In the genomic region with DNA sequence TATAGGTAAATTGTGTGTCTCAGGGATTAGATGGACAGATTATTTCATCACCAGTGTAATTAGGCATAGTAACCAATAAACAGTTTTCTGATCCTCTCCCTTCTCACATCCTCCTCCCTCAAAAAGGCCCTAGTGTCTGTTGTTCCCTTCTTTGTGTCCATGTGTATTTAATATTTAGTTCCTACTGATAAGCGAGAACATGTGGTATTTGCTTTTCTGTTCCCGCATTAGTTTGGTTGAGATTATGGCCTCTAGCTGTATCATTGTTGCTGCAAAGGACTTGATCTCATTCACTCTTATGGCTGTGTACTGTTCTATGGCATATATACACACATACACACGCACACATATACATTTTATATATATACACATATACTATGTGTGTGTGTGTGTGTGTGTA, we compare ENCODE assay signal across 27 cellular contexts.
"Had no signal": no experiment of that assay in that cellular context is flagged by ENCODE, and none has a peak within 500 bp of the region (broad histone marks: within the 10 kb centered on the region; RNA-seq: fewer than 3 reads in every experiment).

No MANE protein-coding gene starts in this region.

- H3K27me3 ChIP-seq: dorsolateral prefrontal cortex, esophagus squamous epithelium, gastrocnemius medialis, heart right ventricle, left lung had no signal

- FAIRE-seq: colon, endometrium, islet of Langerhans, keratinocyte had no signal

- DNase-seq: dermis blood vessel endothelial cell; dorsolateral prefrontal cortex; effector CD4-positive, alpha-beta T cell; effector memory CD4-positive, alpha-beta T cell; erythroblast; esophagus squamous epithelium; foreskin fibroblast; foreskin melanocyte; gastrocnemius medialis; glutamatergic neuron; head of caudate nucleus; heart right ventricle; hippocampal formation; left cardiac atrium; left lung; left ventricle myocardium superior; lower lobe of right lung; mesenchymal stem cell; mucosa of descending colon; naive B cell had no signal

- H3K27ac ChIP-seq: coronary artery, dorsolateral prefrontal cortex, epithelial cell of prostate, esophagus squamous epithelium, gastrocnemius medialis, heart right ventricle, left lung, lower lobe of right lung had no signal

- H3K36me3 ChIP-seq: esophagus squamous epithelium, gastrocnemius medialis, heart right ventricle, left lung, lower lobe of right lung had no signal

- H3K4me3 ChIP-seq: coronary artery, dorsolateral prefrontal cortex, esophagus squamous epithelium, gastrocnemius medialis, heart right ventricle, left lung, lower lobe of right lung, mucosa of descending colon had no signal

- H3K4me1 ChIP-seq: esophagus squamous epithelium, gastrocnemius medialis, heart right ventricle, left lung, lower lobe of right lung had no signal

- H3K9me3 ChIP-seq: esophagus squamous epithelium, gastrocnemius medialis, left lung, lower lobe of right lung, mucosa of descending colon had no signal

- ATAC-seq: esophagus mucosa, gastrocnemius medialis, heart right ventricle, left cardiac atrium, left lung, left ventricle myocardium superior, lower lobe of right lung, mucosa of descending colon had no signal
